9 cellular contexts compared by ENCODE assay signal in the genomic region with DNA sequence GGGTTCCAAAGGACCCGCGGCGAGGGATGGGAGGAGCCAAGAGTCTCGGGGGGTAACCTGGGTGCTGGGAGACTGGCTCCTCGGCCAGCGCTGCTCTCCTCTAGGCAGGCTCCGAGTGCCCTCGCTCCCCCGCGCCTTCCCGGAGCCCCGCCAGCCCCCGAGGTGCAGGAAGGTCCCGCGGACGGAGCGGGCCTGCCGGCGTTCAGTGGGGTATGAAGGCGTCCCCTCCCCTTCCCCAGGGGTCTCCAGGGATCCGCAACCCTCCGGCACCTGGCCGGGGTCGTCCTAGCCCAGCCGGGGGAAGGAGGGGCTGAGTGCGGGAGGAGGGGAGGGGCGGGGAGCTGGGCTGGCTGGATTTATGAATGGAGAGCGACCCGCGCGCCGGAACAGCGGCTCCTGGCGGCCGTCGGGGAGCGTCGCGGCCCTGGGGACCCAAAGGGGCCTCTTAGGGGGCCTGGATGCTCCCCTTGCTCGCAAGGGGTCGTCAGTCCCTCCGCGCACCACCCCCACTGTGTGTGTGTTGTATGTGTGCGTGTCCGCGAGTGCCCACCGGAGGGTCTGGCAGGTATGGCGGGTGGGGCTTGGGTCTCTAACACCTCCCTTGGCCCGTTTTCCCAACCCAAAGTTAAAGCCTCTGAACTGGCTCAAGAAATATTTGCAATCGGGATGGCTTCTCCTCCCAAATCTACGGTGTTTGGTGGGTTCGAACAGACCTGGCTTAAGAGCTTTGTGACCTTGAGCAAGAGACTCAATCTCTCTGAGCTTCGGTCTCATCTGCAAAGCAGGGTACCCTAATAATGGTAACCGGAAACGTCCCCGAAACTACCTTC. TPM values are rescaled to one million over a fixed set of nuclear protein-coding genes. Genes with fewer than 3 reads are reported as not detected.
DNase-seq lines count a peak whose midpoint lies in the region; ATAC-seq and TF ChIP-seq lines count a peak whose summit lies in the region.
"Had no signal": no experiment of that assay in that cellular context is flagged by ENCODE, and none has a peak within 500 bp of the region (broad histone marks: within the 10 kb centered on the region; RNA-seq: fewer than 3 reads in every experiment).

No MANE protein-coding gene starts in this region.

- peaks cover 30% of the 10 kb centered on the region for H3K27me3 Mint-ChIP-seq in CD8-positive, alpha-beta T cell (ENCODE audit: low read depth)

- H3K4me3 Mint-ChIP-seq in CD8-positive, alpha-beta T cell = peak overlapping the region; percentile 56
- H3K4me3 Mint-ChIP-seq: T-helper 1 cell treated with Interleukin-12 subunit alpha and Interleukin-12 subunit beta and Interleukin-4 antibody, amounts not matched to agents 30 μg/mL and 1 μg/mL, for 36 hours had no signal

- H3K9me3 ChIP-seq in CD8-positive, alpha-beta T cell (ENCODE audit: low read length) = no peaks in the 10 kb centered on the region
- no peaks in the 10 kb centered on the region for H3K9me3 ChIP-seq in HEK293 (ENCODE audit: control insufficient read depth, insufficient read depth, low read depth, low read length)
- H3K9me3 ChIP-seq in Peyer's patch = no peaks in the 10 kb centered on the region

- intact Hi-C loops in CD8-positive, alpha-beta T cell (cut with DNase I, micrococcal nuclease) = no loop called here

- no peak overlapping the region for H3K27ac ChIP-seq in CD8-positive, alpha-beta T cell (ENCODE audit: low read depth, low read length)
- no peak overlapping the region; the same call in 1 of the 2 replicates for H3K27ac ChIP-seq in HEK293 (ENCODE audit: extremely low read depth, low read depth, low read length)
- H3K27ac ChIP-seq in Peyer's patch = no peak overlapping the region

- TF ChIP-seq CTCF in CD8-positive, alpha-beta T cell (IDR thresholded peaks at IDR 0.05) = peak; percentile 80
- TF ChIP-seq CTCF in HEK293 (tag by site-specific recombination; IDR thresholded peaks at IDR 0.05) (peak; percentile 86), Peyer's patch (IDR thresholded peaks at IDR 0.05) (peak; percentile 39 to 76 (median 64))

- no peaks in the 10 kb centered on the region for H3K9me3 Mint-ChIP-seq in CD8-positive, alpha-beta T cell
- H3K9me3 Mint-ChIP-seq: T-helper 1 cell treated with Interleukin-12 subunit alpha and Interleukin-12 subunit beta and Interleukin-4 antibody, amounts not matched to agents 30 μg/mL and 1 μg/mL, for 36 hours had no signal

- no peak overlapping the region for H3K27ac Mint-ChIP-seq in CD8-positive, alpha-beta T cell
- H3K27ac Mint-ChIP-seq: T-helper 1 cell treated with Interleukin-12 subunit alpha and Interleukin-12 subunit beta and Interleukin-4 antibody, amounts not matched to agents 30 μg/mL and 1 μg/mL, for 36 hours had no signal

- peaks cover 6% of the 10 kb centered on the region for H3K4me1 Mint-ChIP-seq in CD8-positive, alpha-beta T cell (ENCODE audit: low read depth)

- TF ChIP-seq POLR2A in Peyer's patch (IDR thresholded peaks at IDR 0.05) = no peak

- peak overlapping the region; percentile 46 for H3K4me3 ChIP-seq in CD8-positive, alpha-beta T cell (ENCODE audit: low read depth, low read length)
- H3K4me3 ChIP-seq in HEK293 (ENCODE audit: low read depth, low read length) = peak overlapping the region; percentile 47
- H3K4me3 ChIP-seq in Peyer's patch = peak overlapping the region; percentile 7 to 51 (median 46)
- peak overlapping the region; percentile 50 for H3K4me3 ChIP-seq in iPS-11a (ENCODE audit: low read depth, low read length)

- peaks cover 14% of the 10 kb centered on the region for H3K27me3 ChIP-seq in CD8-positive, alpha-beta T cell (ENCODE audit: insufficient read depth, low read length)
- H3K27me3 ChIP-seq in Peyer's patch = no peaks in the 10 kb centered on the region

- CTCF ChIA-PET in CD8-positive, alpha-beta T cell (lab: Charles Lee) = interaction anchor here (0.6 to 2.8 kb wide), 8 partner anchors 11 to 171 kb away, joined by 3 to 14 read pairs (median 4); no protein-coding TSS in a partner anchor
- CTCF ChIA-PET in HEK293 (lab: Yijun Ruan, JAX) = interaction anchor here (0.6 to 2.5 kb wide), 34 partner anchors 9 to 826 kb away, joined by 3 to 47 read pairs (median 4); partner anchors contain the start of gene PEF1

- POLR2A ChIA-PET in CD8-positive, alpha-beta T cell (lab: Charles Lee) = no interaction called here
- POLR2A ChIA-PET in HEK293 (lab: Yijun Ruan, JAX) = interaction anchor here (1.5 kb wide), 1 partner anchor 34 kb away, joined by 4 read pairs; no protein-coding TSS in a partner anchor

- H3K4me1 ChIP-seq in CD8-positive, alpha-beta T cell (ENCODE audit: insufficient read depth, low read length) = no peaks in the 10 kb centered on the region
- H3K4me1 ChIP-seq in HEK293 (ENCODE audit: control insufficient read depth, insufficient read depth, low read length) = no peaks in the 10 kb centered on the region
- peaks cover 0 to 11% (median 9%) of the 10 kb centered on the region in 4 donors for H3K4me1 ChIP-seq in Peyer's patch

- peak; percentile 83 for ATAC-seq in CD8-positive, alpha-beta T cell
- ATAC-seq in HG03457 (IDR thresholded peaks at IDR 0.05; ENCODE audit: unreplicated experiment) (no peak), HG03045 (IDR thresholded peaks at IDR 0.05; ENCODE audit: unreplicated experiment) (no peak)

- no peaks in the 10 kb centered on the region for H3K36me3 Mint-ChIP-seq in CD8-positive, alpha-beta T cell

- peak; percentile 19 to 63 (median 42) for DNase-seq in CD8-positive, alpha-beta T cell
- peak in 1 of 3 donors; percentile 57 for DNase-seq in Peyer's patch
- DNase-seq in activated naive CD8-positive, alpha-beta T cell treated with anti-CD3 and anti-CD28 coated beads, Interleukin-2, amount 50 U/mL, for 16 hours (ENCODE audit: low read depth, low spot score) = peak; percentile 20
- peak; percentile 48 for DNase-seq in stimulated activated CD4-positive, alpha-beta T cell treated with anti-CD3 and anti-CD28 coated beads, Interleukin-12 subunit alpha, Interleukin-12 subunit beta, amount 100 ng/mL, for 4 hours

- H3K36me3 ChIP-seq in CD8-positive, alpha-beta T cell (ENCODE audit: insufficient read depth, low read length) = no peaks in the 10 kb centered on the region
- H3K36me3 ChIP-seq in HEK293 (ENCODE audit: control insufficient read depth in 2 of 2, insufficient read depth in 1 of 2, low read length in 2 of 2) (no peaks in the 10 kb centered on the region), Peyer's patch (no peaks in the 10 kb centered on the region)

TF ChIP-seq in HEK293, 187 proteins besides CTCF, POLR2A, EP300 and RAD21 (continues in another document):
- peak; percentile 36; the same call in 1 of the 2 replicates for TF ChIP-seq ZNF2 (tag by site-specific recombination; IDR thresholded peaks at IDR 0.05)
- no peak for TF ChIP-seq ZNF692 (tag by site-specific recombination; IDR thresholded peaks at IDR 0.05)
- TF ChIP-seq, protein P1, sequence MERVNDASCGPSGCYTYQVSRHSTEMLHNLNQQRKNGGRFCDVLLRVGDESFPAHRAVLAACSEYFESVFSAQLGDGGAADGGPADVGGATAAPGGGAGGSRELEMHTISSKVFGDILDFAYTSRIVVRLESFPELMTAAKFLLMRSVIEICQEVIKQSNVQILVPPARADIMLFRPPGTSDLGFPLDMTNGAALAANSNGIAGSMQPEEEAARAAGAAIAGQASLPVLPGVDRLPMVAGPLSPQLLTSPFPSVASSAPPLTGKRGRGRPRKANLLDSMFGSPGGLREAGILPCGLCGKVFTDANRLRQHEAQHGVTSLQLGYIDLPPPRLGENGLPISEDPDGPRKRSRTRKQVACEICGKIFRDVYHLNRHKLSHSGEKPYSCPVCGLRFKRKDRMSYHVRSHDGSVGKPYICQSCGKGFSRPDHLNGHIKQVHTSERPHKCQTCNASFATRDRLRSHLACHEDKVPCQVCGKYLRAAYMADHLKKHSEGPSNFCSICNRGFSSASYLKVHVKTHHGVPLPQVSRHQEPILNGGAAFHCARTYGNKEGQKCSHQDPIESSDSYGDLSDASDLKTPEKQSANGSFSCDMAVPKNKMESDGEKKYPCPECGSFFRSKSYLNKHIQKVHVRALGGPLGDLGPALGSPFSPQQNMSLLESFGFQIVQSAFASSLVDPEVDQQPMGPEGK (tag by site-specific recombination; IDR thresholded peaks at IDR 0.05) = peak; percentile 93
- TF ChIP-seq SP3 (tag by site-specific recombination; IDR thresholded peaks at IDR 0.05) = peak; percentile 43; the same call in 1 of the 2 replicates
- no peak for TF ChIP-seq INSM2 (tag by site-specific recombination; IDR thresholded peaks at IDR 0.05)
- 0 out of 2 replicates have a peak, but pooled peaks have one; percentile 38 for TF ChIP-seq ZEB2 (tag by site-specific recombination; IDR thresholded peaks at IDR 0.05)

RNA-seq across cellular contexts. Expression of gene HCRTR1, which starts 0.6 kb away (rescaled TPM):
- total RNA-seq in CD8-positive, alpha-beta T cell = not detected
- total RNA-seq in Peyer's patch = not detected

RNA-seq across cellular contexts. Expression of gene PEF1, which starts 26.5 kb away (rescaled TPM):
- total RNA-seq in CD8-positive, alpha-beta T cell = 10 to 100 TPM; 35.8 to 36.6 TPM
- total RNA-seq in Peyer's patch = 100 to 1,000 TPM in 1 of 4 donors, 10 to 100 TPM in 3; 49.5 to 116 (median 59.8) TPM

RNA-seq across cellular contexts. Expression of gene TINAGL1, which starts 41.8 kb away (rescaled TPM):
- not detected for total RNA-seq in CD8-positive, alpha-beta T cell
- total RNA-seq in Peyer's patch = 100 to 1,000 TPM; 112 to 215 (median 192) TPM

Comparison
In these comparisons a context has a peak if more than half of its experiments do, and no peak if none do; other contexts are left out.
1. RNA of gene TINAGL1, which starts 41.8 kb away (total RNA-seq): 112 to 215 TPM in Peyer's patch; not detected in CD8-positive, alpha-beta T cell; every median in the first group is over 100 times any median in the second.
2. Peak in every context shown above with its lines, with median percentiles within 50 percentile points of each other: H3K4me3 ChIP-seq and CTCF ChIP-seq.